Comparison of ENCODE assay signal across 19 cellular contexts in the genomic region with DNA sequence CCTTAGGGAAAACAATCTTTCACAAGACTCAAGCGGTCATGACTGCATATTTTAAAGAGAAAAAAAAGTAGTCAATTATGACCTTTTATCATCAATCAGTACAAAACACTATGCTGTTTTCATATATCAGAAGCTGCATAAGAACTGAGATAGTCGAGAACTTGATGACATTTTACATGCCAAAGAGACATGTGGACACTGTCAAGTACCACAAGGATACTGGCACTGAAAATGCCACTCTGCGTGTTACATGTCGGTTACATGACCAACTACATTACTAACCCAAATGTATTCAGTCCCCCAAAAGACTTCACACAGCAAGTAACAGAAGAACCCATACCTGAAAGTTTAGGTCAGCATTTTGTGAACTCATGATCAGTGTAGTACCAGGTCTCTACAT.
"Had no signal": no experiment of that assay in that cellular context is flagged by ENCODE, and none has a peak within 500 bp of the region (broad histone marks: within the 10 kb centered on the region; RNA-seq: fewer than 3 reads in every experiment).

No MANE protein-coding gene starts in this region.

- H3K27me3 ChIP-seq: breast epithelium, foreskin keratinocyte, neural progenitor cell, sigmoid colon, upper lobe of right lung had no signal

- H3K4me1 Mint-ChIP-seq: activated naive CD8-positive, alpha-beta T cell treated with anti-CD3 and anti-CD28 coated beads for 36 hours; naive thymus-derived CD8-positive, alpha-beta T cell; neural progenitor cell; stimulated activated memory B cell treated with anti-CD40 and anti-IgM and Interleukin-4, amounts not matched to agents 10 μg/mL and 1 μg/mL and 100 μg/mL, for 72 hours had no signal

- H3K9ac ChIP-seq: neural progenitor cell had no signal

- H3K36me3 ChIP-seq: breast epithelium, lower lobe of right lung, neural progenitor cell, sigmoid colon, thoracic aorta, upper lobe of right lung had no signal

- H3K4me1 ChIP-seq: breast epithelium, foreskin keratinocyte, lower lobe of right lung, neural progenitor cell, upper lobe of right lung had no signal

- DNase-seq: activated gamma-delta T cell treated with Interleukin-2 at 50 U/mL for 16 hours; activated naive CD8-positive, alpha-beta T cell treated with anti-CD3 and anti-CD28 coated beads for 36 hours; activated T-cell treated with anti-CD3 and anti-CD28 coated beads, Interleukin-2, amount 50 U/mL, for 1 hour; amniotic stem cell; cerebellar nuclear complex; foreskin keratinocyte; naive thymus-derived CD8-positive, alpha-beta T cell; stimulated activated CD4-positive, alpha-beta T cell treated with anti-CD3 and anti-CD28 coated beads, Interleukin-15, amount 100 ng/mL, for 24 hours; T1000 had no signal

- H3K9me3 ChIP-seq: breast epithelium, lower lobe of right lung, sigmoid colon, thoracic aorta, upper lobe of right lung had no signal

- H3K27me3 Mint-ChIP-seq: activated naive CD8-positive, alpha-beta T cell treated with anti-CD3 and anti-CD28 coated beads for 36 hours; naive thymus-derived CD8-positive, alpha-beta T cell; stimulated activated memory B cell treated with anti-CD40 and anti-IgM and Interleukin-4, amounts not matched to agents 10 μg/mL and 1 μg/mL and 100 μg/mL, for 72 hours had no signal

- H3K9me3 Mint-ChIP-seq: neural progenitor cell; stimulated activated memory B cell treated with anti-CD40 and anti-IgM and Interleukin-4, amounts not matched to agents 10 μg/mL and 1 μg/mL and 100 μg/mL, for 72 hours; WTC11 had no signal

- H3K27ac ChIP-seq: breast epithelium, foreskin keratinocyte, lower lobe of right lung, neural progenitor cell, thoracic aorta, upper lobe of right lung had no signal

- ATAC-seq: foreskin keratinocyte; naive thymus-derived CD8-positive, alpha-beta T cell; stimulated activated memory B cell treated with anti-CD40 and anti-IgM and Interleukin-4, amounts not matched to agents 10 μg/mL and 1 μg/mL and 100 μg/mL, for 72 hours; WTC11 had no signal

- H3K4me2 ChIP-seq: neural progenitor cell, smooth muscle cell had no signal

- H3K27ac Mint-ChIP-seq: activated naive CD8-positive, alpha-beta T cell treated with anti-CD3 and anti-CD28 coated beads for 36 hours; naive thymus-derived CD8-positive, alpha-beta T cell; neural progenitor cell; stimulated activated memory B cell treated with anti-CD40 and anti-IgM and Interleukin-4, amounts not matched to agents 10 μg/mL and 1 μg/mL and 100 μg/mL, for 72 hours; T-helper 1 cell treated with Interleukin-12 subunit alpha and Interleukin-12 subunit beta and Interleukin-4 antibody, amounts not matched to agents 30 μg/mL and 1 μg/mL, for 36 hours; WTC11 had no signal

- H3K4me3 Mint-ChIP-seq: activated naive CD8-positive, alpha-beta T cell treated with anti-CD3 and anti-CD28 coated beads for 36 hours; naive thymus-derived CD8-positive, alpha-beta T cell; neural progenitor cell; stimulated activated memory B cell treated with anti-CD40 and anti-IgM and Interleukin-4, amounts not matched to agents 10 μg/mL and 1 μg/mL and 100 μg/mL, for 72 hours; T-helper 1 cell treated with Interleukin-12 subunit alpha and Interleukin-12 subunit beta and Interleukin-4 antibody, amounts not matched to agents 30 μg/mL and 1 μg/mL, for 36 hours; WTC11 had no signal

- H3K36me3 Mint-ChIP-seq: activated naive CD8-positive, alpha-beta T cell treated with anti-CD3 and anti-CD28 coated beads for 36 hours; naive thymus-derived CD8-positive, alpha-beta T cell; neural progenitor cell; stimulated activated memory B cell treated with anti-CD40 and anti-IgM and Interleukin-4, amounts not matched to agents 10 μg/mL and 1 μg/mL and 100 μg/mL, for 72 hours; WTC11 had no signal

- H3K4me3 ChIP-seq: breast epithelium, lower lobe of right lung, neural progenitor cell, sigmoid colon, smooth muscle cell, upper lobe of right lung had no signal
